ENCODE assay signal across 32 cellular contexts in genomic region chr13:60220072-60220471, GRCh38.
"Had no signal": no experiment of that assay in that cellular context is flagged by ENCODE, and none has a peak within 500 bp of the region (broad histone marks: within the 10 kb centered on the region; RNA-seq: fewer than 3 reads in every experiment).

No MANE protein-coding gene starts in this region.

- H3K36me3 ChIP-seq: brain microvascular endothelial cell, esophagus muscularis mucosa, gastrocnemius medialis, heart left ventricle had no signal

- H3K4me1 ChIP-seq: esophagus muscularis mucosa, foreskin keratinocyte, gastrocnemius medialis, heart left ventricle had no signal

- H3K9me3 ChIP-seq: esophagus muscularis mucosa, gastrocnemius medialis, heart left ventricle had no signal

- DNase-seq: activated CD4-positive, alpha-beta memory T cell treated with anti-CD3 and anti-CD28 coated beads for 36 hours; activated CD4-positive, alpha-beta T cell treated with anti-CD3 and anti-CD28 coated beads for 36 hours; activated CD4-positive, alpha-beta T cell treated with anti-CD3 and anti-CD28 coated beads, Interleukin-2, amount 10 ng/mL, durations not matched to agents 24 days and 14 days; activated CD4-positive, CD25-positive, alpha-beta regulatory T cell; activated CD4-positive, CD25-positive, alpha-beta regulatory T cell treated with anti-CD3 and anti-CD28 coated beads, Interleukin-2, amount 50 U/mL, for 72 hours; activated CD8-positive, alpha-beta memory T cell treated with anti-CD3 and anti-CD28 coated beads, Interleukin-2, amount 10 ng/mL, durations not matched to agents 7 days and 5 days; activated CD8-positive, alpha-beta memory T cell treated with anti-CD3 and anti-CD28 coated beads, Interleukin-2, amount 50 U/mL, for 4 hours; activated CD8-positive, alpha-beta T cell treated with anti-CD3 and anti-CD28 coated beads, Interleukin-2, amount 10 ng/mL, durations not matched to agents 7 days and 5 days; activated gamma-delta T cell; activated naive CD4-positive, alpha-beta T cell; activated naive CD4-positive, alpha-beta T cell treated with anti-CD3 and anti-CD28 coated beads, Interleukin-2, amount 10 ng/mL, durations not matched to agents 7 days and 5 days; activated naive CD8-positive, alpha-beta T cell treated with anti-CD3 and anti-CD28 coated beads, Interleukin-2, amount 10 ng/mL, durations not matched to agents 7 days and 5 days; activated T-cell treated with anti-CD3 and anti-CD28 coated beads, Interleukin-2, amount 50 U/mL, for 1 hour; activated T-cell treated with anti-CD3 and anti-CD28 coated beads, Interleukin-2, amount 50 U/mL, for 48 hours; amniotic stem cell; anterior cingulate cortex; brain microvascular endothelial cell; dorsolateral prefrontal cortex; effector memory CD4-positive, alpha-beta T cell; endodermal cell; foreskin keratinocyte; gastrocnemius medialis; glutamatergic neuron; heart left ventricle; T-helper 1 cell; T-helper 17 cell; T1000 had no signal

- ATAC-seq: activated CD4-positive, alpha-beta T cell treated with anti-CD3 and anti-CD28 coated beads for 36 hours; activated CD8-positive, alpha-beta memory T cell treated with anti-CD3 and anti-CD28 coated beads, Interleukin-2, amount 10 ng/mL, durations not matched to agents 7 days and 5 days; activated CD8-positive, alpha-beta T cell treated with anti-CD3 and anti-CD28 coated beads, Interleukin-2, amount 10 ng/mL, durations not matched to agents 7 days and 5 days; activated naive CD4-positive, alpha-beta T cell treated with anti-CD3 and anti-CD28 coated beads, Interleukin-2, amount 50 U/mL, for 72 hours; foreskin keratinocyte; gastrocnemius medialis; heart left ventricle; T-helper 17 cell had no signal

- H3K27ac ChIP-seq: brain microvascular endothelial cell, coronary artery, dorsolateral prefrontal cortex, esophagus muscularis mucosa, foreskin keratinocyte, gastrocnemius medialis, heart left ventricle had no signal

- H3K4me3 ChIP-seq: coronary artery, dorsolateral prefrontal cortex, esophagus muscularis mucosa, gastrocnemius medialis, heart left ventricle had no signal

- H3K27me3 ChIP-seq: brain microvascular endothelial cell, esophagus muscularis mucosa, gastrocnemius medialis, heart left ventricle had no signal

- FAIRE-seq: astrocyte, bronchial epithelial cell had no signal
